ENCODE assay signal across 9 cellular contexts in the genomic region with DNA sequence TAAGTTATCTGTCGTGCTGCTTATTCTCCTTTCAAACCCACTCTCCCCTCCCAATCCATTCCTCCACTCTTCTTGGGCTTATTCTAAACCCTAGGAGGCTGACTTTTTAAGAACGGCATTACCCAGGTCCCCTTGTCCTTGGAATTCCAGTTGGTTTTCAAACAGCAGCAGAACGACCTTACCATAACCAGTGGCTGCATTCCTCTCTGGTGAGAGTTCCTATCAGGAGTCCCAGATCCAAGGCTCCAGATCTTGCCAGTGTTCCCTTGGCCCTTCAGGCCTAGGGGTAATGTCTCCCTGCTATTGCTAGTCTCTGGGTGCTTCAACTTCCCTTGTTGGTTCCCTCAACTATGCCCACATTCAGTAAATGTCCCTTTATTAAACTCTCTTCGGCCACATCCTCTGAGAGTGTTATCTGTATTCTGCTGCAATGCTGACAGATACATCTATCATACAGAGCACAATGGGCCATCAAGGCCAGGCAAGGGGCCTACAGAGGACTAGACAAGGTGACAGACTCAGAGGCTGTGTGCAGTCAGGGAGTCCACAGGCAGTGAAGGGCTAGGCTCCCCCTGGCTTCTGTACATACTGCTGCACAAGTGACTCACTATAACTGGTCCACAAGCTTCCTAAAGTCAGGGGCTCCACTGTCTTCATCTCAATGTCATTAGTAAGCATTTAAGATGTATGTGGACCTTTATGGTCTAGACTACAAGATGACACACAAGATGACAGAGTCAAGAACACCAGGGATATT. TPM values are rescaled to one million over a fixed set of nuclear protein-coding genes. Genes with fewer than 3 reads are reported as not detected.
A peak's percentile ranks its signal among the peaks of the same experiment; 100 is the strongest.
DNase-seq lines count a peak whose midpoint lies in the region; ATAC-seq and TF ChIP-seq lines count a peak whose summit lies in the region.
"Had no signal": no experiment of that assay in that cellular context is flagged by ENCODE, and none has a peak within 500 bp of the region (broad histone marks: within the 10 kb centered on the region; RNA-seq: fewer than 3 reads in every experiment).

No MANE protein-coding gene starts in this region.

- dilution Hi-C loops in IMR-90 (cut with HindIII; ENCODE audit: low sequenced_read_pairs, unreplicated experiment): no loop called here

- no peak overlapping the region for H2AFZ ChIP-seq in IMR-90 (replicated peaks; ENCODE audit: low read length, poor library complexity)

- TF ChIP-seq RAD21 in IMR-90 (IDR thresholded peaks at IDR 0.05; ENCODE audit: low read length): peak; percentile 30; the same call in 1 of the 2 replicates

- peak overlapping the region; percentile 62; the same call in 1 of the 2 replicates for H2BK20ac ChIP-seq in IMR-90 (ENCODE audit: low read depth, low read length)

- in situ Hi-C loops in IMR-90 (cut with MboI; ENCODE audit: low sequenced_read_pairs): no loop called here

- H3K14ac ChIP-seq in IMR-90 (replicated peaks; ENCODE audit: low read depth, low read length): peak overlapping the region; percentile 60

- H3K4me3 Mint-ChIP-seq in activated T-cell treated with anti-CD3 and anti-CD28 coated beads, Interleukin-2, amount 50 U/mL, for 24 hours: no peak overlapping the region
- peak overlapping the region in 1 of 2 donors; percentile 7 for H3K4me3 Mint-ChIP-seq in effector memory CD8-positive, alpha-beta T cell

- H3K4me1 ChIP-seq in IMR-90 (ENCODE audit: control insufficient read depth, insufficient read depth, low read length): peaks cover 18% of the 10 kb centered on the region
- H3K4me1 ChIP-seq in sigmoid colon: peaks cover 0 to 66% (median 62%) of the 10 kb centered on the region in 4 donors
- H3K4me1 ChIP-seq in aorta (ENCODE audit: control insufficient read depth in 1 of 2, insufficient read depth in 2 of 2, low read length in 2 of 2): peaks cover 2% of the 10 kb centered on the region in 2 donors

- 33% methylated on average over 2 of the region's 4 CpGs; no CpG with 5 or more reads in 1 of the 2 experiments for WGBS in IMR-90 (ENCODE audit: extremely low coverage in 2 of 2, insufficient read length in 1 of 2), 2 experiments
- WGBS in sigmoid colon, 2 donors: 93 to 95% methylated on average over 4 of the region's 4 CpGs
- WGBS in aorta, 2 donors: 80 to 85% methylated on average over 4 of the region's 4 CpGs

- no peaks in the 10 kb centered on the region for H3K9me3 Mint-ChIP-seq in activated T-cell treated with anti-CD3 and anti-CD28 coated beads, Interleukin-2, amount 50 U/mL, for 24 hours
- H3K9me3 Mint-ChIP-seq in effector memory CD8-positive, alpha-beta T cell: no peaks in the 10 kb centered on the region

- peak overlapping the region; percentile 77 for H3K4ac ChIP-seq in IMR-90 (ENCODE audit: low read depth, low read length)

- H3K4me3 ChIP-seq in IMR-90 (ENCODE audit: insufficient read depth, low read depth, low read length) (no peak overlapping the region), sigmoid colon (no peak overlapping the region), aorta (ENCODE audit: low read length in 2 of 2) (no peak overlapping the region)

- no peaks in the 10 kb centered on the region for H3K36me3 ChIP-seq in IMR-90 (ENCODE audit: control insufficient read depth, insufficient read depth, low read length)
- no peaks in the 10 kb centered on the region for H3K36me3 ChIP-seq in sigmoid colon
- H3K36me3 ChIP-seq in aorta (ENCODE audit: control insufficient read depth in 1 of 2, insufficient read depth in 2 of 2, low read length in 1 of 2): no peaks in the 10 kb centered on the region

- H3K27ac ChIP-seq in IMR-90 (ENCODE audit: insufficient read depth, low read length): peak overlapping the region; percentile 14; the same call in 1 of the 2 replicates
- peak overlapping the region in 3 of 4 donors; percentile 57 to 78 (median 74) for H3K27ac ChIP-seq in sigmoid colon
- no peak overlapping the region for H3K27ac ChIP-seq in aorta (ENCODE audit: low read depth in 1 of 2, low read length in 2 of 2)

- peaks cover 42% of the 10 kb centered on the region for H3K36me3 Mint-ChIP-seq in activated T-cell treated with anti-CD3 and anti-CD28 coated beads, Interleukin-2, amount 50 U/mL, for 24 hours (ENCODE audit: low read depth)
- H3K36me3 Mint-ChIP-seq in effector memory CD8-positive, alpha-beta T cell (ENCODE audit: insufficient read depth): peaks cover 25% of the 10 kb centered on the region

- peaks cover 69% of the 10 kb centered on the region for H3K4me1 Mint-ChIP-seq in activated T-cell treated with anti-CD3 and anti-CD28 coated beads, Interleukin-2, amount 50 U/mL, for 24 hours (ENCODE audit: low read depth)
- H3K4me1 Mint-ChIP-seq in effector memory CD8-positive, alpha-beta T cell (ENCODE audit: low read depth in 2 of 2): peaks cover 44 to 55% of the 10 kb centered on the region in 2 donors

- H2BK15ac ChIP-seq in IMR-90 (ENCODE audit: low read depth, low read length): peak overlapping the region; percentile 55; the same call in 2 of the 3 replicates

- POLR2A ChIA-PET in IMR-90 (lab: Charles Lee; ENCODE audit: unreplicated experiment): no interaction called here

- no peak for TF ChIP-seq EP300 in sigmoid colon (IDR thresholded peaks at IDR 0.05)

- H4K91ac ChIP-seq in IMR-90 (ENCODE audit: insufficient read depth, low read depth, low read length): peak overlapping the region; percentile 20; the same call in 1 of the 2 replicates

- peak overlapping the region; percentile 36; the same call in 1 of the 2 replicates for H3K18ac ChIP-seq in IMR-90 (ENCODE audit: low read depth, low read length)

- TF ChIP-seq CTCF in IMR-90 (conservative IDR thresholded peaks at IDR 0.05; ENCODE audit: low read depth, low read length) (peak; percentile 41), sigmoid colon (IDR thresholded peaks at IDR 0.05) (no peak)

- no peak for DNase-seq in activated T-cell treated with anti-CD3 and anti-CD28 coated beads, Interleukin-2, amount 50 U/mL, for 24 hours
- DNase-seq in activated T-cell treated with anti-CD3 and anti-CD28 coated beads, Interleukin-2, amount 50 U/mL, for 1 hour: no peak
- peak; percentile 60 for DNase-seq in IMR-90
- DNase-seq in effector memory CD8-positive, alpha-beta T cell: no peak
- no peak for DNase-seq in sigmoid colon
- no peak for DNase-seq in aorta
- DNase-seq in stimulated activated CD8-positive, alpha-beta memory T cell treated with anti-CD3 and anti-CD28 coated beads, Interleukin-4, amount 100 ng/mL, for 48 hours: no peak

- no peaks in the 10 kb centered on the region for H3K9me3 ChIP-seq in IMR-90 (ENCODE audit: control insufficient read depth, insufficient read depth, low read length)
- H3K9me3 ChIP-seq in sigmoid colon: no peaks in the 10 kb centered on the region
- no peaks in the 10 kb centered on the region for H3K9me3 ChIP-seq in aorta (ENCODE audit: control insufficient read depth, low read length)

- H3K27me3 ChIP-seq in IMR-90 (ENCODE audit: control insufficient read depth, insufficient read depth, low read length) (no peaks in the 10 kb centered on the region), sigmoid colon (no peaks in the 10 kb centered on the region), aorta (ENCODE audit: control insufficient read depth in 1 of 2, insufficient read depth in 2 of 2, low read length in 1 of 2) (no peaks in the 10 kb centered on the region)

- no peak for TF ChIP-seq POLR2A in IMR-90 (IDR thresholded peaks at IDR 0.05; ENCODE audit: low read depth, low read length)
- TF ChIP-seq POLR2A in sigmoid colon (IDR thresholded peaks at IDR 0.05): no peak

- peak overlapping the region; percentile 81 for H2AK5ac ChIP-seq in IMR-90 (ENCODE audit: low read depth, low read length)

- peaks cover 13% of the 10 kb centered on the region for H4K20me1 ChIP-seq in IMR-90 (ENCODE audit: insufficient read depth, low read length)

- H4K8ac ChIP-seq in IMR-90 (ENCODE audit: low read depth in 2 of 2, low read length in 2 of 2): peak overlapping the region in 1 of 2 experiments; percentile 31; a peak in 1 of 4 replicates

- CTCF ChIA-PET in IMR-90 (lab: Yijun Ruan, JAX): interaction anchor here (0.7 kb wide), 2 partner anchors 77 to 806 kb away, joined by 3 read pairs; no protein-coding TSS in a partner anchor

- intact Hi-C loops in IMR-90 (cut with micrococcal nuclease) (no loop called here), sigmoid colon (cut with DNase I) (no loop called here), aorta (cut with DNase I) (no loop called here)

- peak overlapping the region; percentile 55 for H3K27ac Mint-ChIP-seq in activated T-cell treated with anti-CD3 and anti-CD28 coated beads, Interleukin-2, amount 50 U/mL, for 24 hours
- H3K27ac Mint-ChIP-seq in effector memory CD8-positive, alpha-beta T cell: peak overlapping the region; percentile 90 to 98

- H2BK5ac ChIP-seq in IMR-90 (ENCODE audit: low read depth, low read length, poor library complexity, severe bottlenecking): peak overlapping the region; percentile 70

- H2AK9ac ChIP-seq in IMR-90 (replicated peaks; ENCODE audit: low read depth, low read length, poor library complexity): no peak overlapping the region

- no TSS peak for BruUV-seq in IMR-90 (replicated peaks; lab: Mats Ljungman, UMichigan)

- ATAC-seq in IMR-90 (ENCODE audit: low read depth) (peak; percentile 60), aorta (ENCODE audit: low FRiP score) (no peak), GM18873 (IDR thresholded peaks at IDR 0.05; ENCODE audit: low FRiP score, unreplicated experiment) (no peak)
- peak; percentile 31 for ATAC-seq in effector memory CD8-positive, alpha-beta T cell (replicated peaks)

- H3K56ac ChIP-seq in IMR-90 (ENCODE audit: extremely low read depth, insufficient read depth, low read length): peak overlapping the region; percentile 20; the same call in 1 of the 2 replicates

- peak overlapping the region; percentile 16; the same call in 1 of the 2 replicates for H3K4me2 ChIP-seq in IMR-90 (ENCODE audit: low read depth, low read length)

- peak overlapping the region; percentile 10; the same call in 1 of the 2 replicates for H4K5ac ChIP-seq in IMR-90 (ENCODE audit: low read depth, low read length)

- peaks cover 19% of the 10 kb centered on the region for H3K9me1 ChIP-seq in IMR-90 (ENCODE audit: insufficient read depth, low read length)

- H3K79me1 ChIP-seq in IMR-90 (ENCODE audit: low read depth in 1 of 2, low read length in 2 of 2): peaks cover 13 to 54% of the 10 kb centered on the region in 2 experiments; a peak in 3 of 4 replicates

- peak overlapping the region; percentile 41 for H3K23ac ChIP-seq in IMR-90 (ENCODE audit: low read depth, low read length)

- H2BK120ac ChIP-seq in IMR-90 (ENCODE audit: low read depth, low read length): peak overlapping the region; percentile 48

- H3K27me3 Mint-ChIP-seq in activated T-cell treated with anti-CD3 and anti-CD28 coated beads, Interleukin-2, amount 50 U/mL, for 24 hours: no peaks in the 10 kb centered on the region
- no peaks in the 10 kb centered on the region for H3K27me3 Mint-ChIP-seq in effector memory CD8-positive, alpha-beta T cell

- no peak overlapping the region for H3K9ac ChIP-seq in IMR-90 (ENCODE audit: low read depth, low read length)

RNA-seq across cellular contexts. Expression of a gene that starts 10.1 kb away (rescaled TPM):
- total RNA-seq in IMR-90 (2012; rRNA removed): 5.9 and 7.2 TPM in 2 replicates
- polyA plus RNA-seq in IMR-90 (2012; rRNA removed): 5.6 and 6.0 TPM in 2 replicates
- 4.4 and 6.9 TPM in 2 replicates for polyA plus RNA-seq in IMR-90 (2012; cell fraction: cytosol; rRNA removed)
- polyA plus RNA-seq in IMR-90 (2012; cell fraction: nucleus; rRNA removed; ENCODE audit: low replicate concordance): 2.1 and 5.4 TPM in 2 replicates
- total RNA-seq in sigmoid colon: 10 to 100 TPM; 15.3 to 28.5 (median 20.3) TPM
- polyA plus RNA-seq in sigmoid colon: 10 to 100 TPM in 1 of 3 donors, 1 to 10 TPM in 2; 6.7 to 15.8 (median 8.4) TPM
- 10 to 100 TPM; 10.5 to 12.2 TPM for total RNA-seq in aorta
- polyA plus RNA-seq in aorta: 10 to 100 TPM in 1 of 2 donors, 1 to 10 TPM in 1; 9.7 to 14.3 TPM

RNA-seq across cellular contexts. Expression of a gene that starts 24.1 kb away (rescaled TPM):
- 5.4 and 6.9 TPM in 2 replicates for total RNA-seq in IMR-90 (2012; rRNA removed)
- polyA plus RNA-seq in IMR-90 (2012; rRNA removed): 1.7 and 2.8 TPM in 2 replicates
- 0.48 and 0.64 TPM in 2 replicates for polyA plus RNA-seq in IMR-90 (2012; cell fraction: cytosol; rRNA removed)
- 0.39 and 2.6 TPM in 2 replicates for polyA plus RNA-seq in IMR-90 (2012; cell fraction: nucleus; rRNA removed; ENCODE audit: low replicate concordance)
- total RNA-seq in sigmoid colon: 10 to 100 TPM; 18.1 to 32.5 (median 22.7) TPM
- 1 to 10 TPM; 1.4 to 4.8 (median 2.7) TPM for polyA plus RNA-seq in sigmoid colon
- 10 to 100 TPM; 17.8 to 33.1 TPM for total RNA-seq in aorta
- 1 to 10 TPM; 2.3 to 5.8 TPM for polyA plus RNA-seq in aorta

RNA-seq across cellular contexts. Expression of a gene that starts 46.0 kb away (rescaled TPM):
- total RNA-seq in IMR-90 (2012; rRNA removed): not detected in 2 replicates
- polyA plus RNA-seq in IMR-90 (2012; rRNA removed): 0.02 TPM in 1 of 2 replicates, not detected in the other
- polyA plus RNA-seq in IMR-90 (2012; cell fraction: cytosol; rRNA removed): not detected in 2 replicates
- not detected in 2 replicates for polyA plus RNA-seq in IMR-90 (2012; cell fraction: nucleus; rRNA removed; ENCODE audit: low replicate concordance)
- 1 to 10 TPM; 1.1 to 2.1 (median 1.9) TPM for total RNA-seq in sigmoid colon
- polyA plus RNA-seq in sigmoid colon: 1 to 10 TPM in 1 of 3 donors, under 1 TPM in 2; under 0.01 to 1.2 (median 0.23) TPM
- not detected for total RNA-seq in aorta
- under 1 TPM in 1 of 2 donors, not detected in 1; 0.15 TPM for polyA plus RNA-seq in aorta
- total RNA-seq: subcutaneous adipose tissue had no signal

Comparison
In these comparisons a context has a peak if more than half of its experiments do, and no peak if none do; other contexts are left out.
1. ATAC-seq: peak in IMR-90 (single experiment) and effector memory CD8-positive, alpha-beta T cell (single experiment); none in aorta (single experiment) and GM18873 (single experiment).
2. H3K27ac ChIP-seq: peak in IMR-90 (single experiment) and sigmoid colon (3 of 4); none in aorta (0 of 2).